In the genomic region with DNA sequence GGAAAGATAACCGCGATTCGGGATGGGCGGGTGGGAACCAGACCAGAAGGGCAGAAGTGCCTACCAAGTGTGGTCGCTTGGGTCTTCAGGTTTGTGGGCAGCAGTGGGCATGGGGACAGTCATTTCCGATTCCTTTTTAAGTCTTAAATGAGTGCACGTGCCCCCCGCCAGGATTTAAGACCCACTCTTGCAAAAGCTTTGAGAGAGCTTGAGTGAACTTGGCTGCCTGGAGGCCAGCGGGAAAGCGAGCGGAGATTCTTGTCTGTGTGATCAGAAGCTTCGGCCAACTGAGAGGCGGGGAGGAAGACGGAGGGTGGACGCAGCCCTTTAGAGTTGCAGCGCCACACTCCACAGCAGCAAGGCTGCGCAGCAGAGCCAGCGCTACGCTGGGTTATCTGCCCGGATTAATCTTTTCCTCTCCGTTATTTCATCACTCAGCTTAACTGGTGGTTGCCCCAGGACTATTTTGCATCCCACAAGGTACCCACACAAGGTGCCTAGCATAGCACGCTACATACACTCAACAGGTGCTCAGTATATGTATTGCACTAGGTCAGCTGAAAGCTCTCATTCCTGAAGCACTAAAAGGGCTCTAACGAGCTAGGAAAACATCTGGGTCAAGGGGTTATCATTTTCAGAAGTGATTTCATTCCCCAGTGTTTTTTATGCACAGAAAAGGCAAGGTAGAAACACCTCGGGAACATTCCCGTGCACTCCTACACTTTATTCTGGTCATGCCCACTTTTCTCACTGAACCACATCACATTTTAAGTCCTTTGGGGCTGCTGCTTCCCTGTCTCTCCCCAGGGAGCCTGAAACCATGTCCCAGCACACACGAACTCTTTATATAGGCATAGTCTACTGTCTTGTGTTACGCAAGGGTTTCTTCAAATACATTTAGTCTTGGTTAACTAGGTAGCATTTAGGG, we compare ENCODE assay signal across 8 cellular contexts. TPM values are rescaled to one million over a fixed set of nuclear protein-coding genes. Genes with fewer than 3 reads are reported as not detected.
A peak's percentile ranks its signal among the peaks of the same experiment; 100 is the strongest.
DNase-seq lines count a peak whose midpoint lies in the region; ATAC-seq and TF ChIP-seq lines count a peak whose summit lies in the region.

No MANE protein-coding gene starts in this region.

- intact Hi-C loops in activated CD4-positive, alpha-beta T cell treated with anti-CD3 and anti-CD28 coated beads, Interleukin-2, amount 10 ng/mL, durations not matched to agents 24 days and 14 days (cut with micrococcal nuclease) = loop anchor here (1.0 to 5.0 kb wide), 5 partner anchors 11 to 224 kb away; partner anchors contain the start of gene ATF3
- intact Hi-C loops in esophagus squamous epithelium (cut with DNase I) = no loop called here

- peaks cover 54% of the 10 kb centered on the region for H3K4me1 Mint-ChIP-seq in activated CD4-positive, alpha-beta T cell treated with anti-CD3 and anti-CD28 coated beads, Interleukin-2, amount 10 ng/mL, durations not matched to agents 24 days and 14 days

- H3K4me3 Mint-ChIP-seq in activated CD4-positive, alpha-beta T cell treated with anti-CD3 and anti-CD28 coated beads, Interleukin-2, amount 10 ng/mL, durations not matched to agents 24 days and 14 days = peak overlapping the region; percentile 86

- peak overlapping the region; percentile 30 to 86 (median 64) for H3K4me3 ChIP-seq in esophagus squamous epithelium
- H3K4me3 ChIP-seq in muscle layer of colon (ENCODE audit: low read depth in 1 of 2, low read length in 2 of 2) = peak overlapping the region; percentile 55 to 59
- H3K4me3 ChIP-seq in thoracic aorta = peak overlapping the region; percentile 78

- peaks cover 15% of the 10 kb centered on the region for H3K27me3 Mint-ChIP-seq in activated CD4-positive, alpha-beta T cell treated with anti-CD3 and anti-CD28 coated beads, Interleukin-2, amount 10 ng/mL, durations not matched to agents 24 days and 14 days

- no peaks in the 10 kb centered on the region for H3K9me3 Mint-ChIP-seq in activated CD4-positive, alpha-beta T cell treated with anti-CD3 and anti-CD28 coated beads, Interleukin-2, amount 10 ng/mL, durations not matched to agents 24 days and 14 days

- TF ChIP-seq CTCF in esophagus squamous epithelium (IDR thresholded peaks at IDR 0.05) (no peak), thoracic aorta (IDR thresholded peaks at IDR 0.05) (no peak)

- no peak overlapping the region for H3K9ac ChIP-seq in muscle layer of colon (ENCODE audit: low read length)

- ATAC-seq in GM18498 (IDR thresholded peaks at IDR 0.05; ENCODE audit: unreplicated experiment) = peak; percentile 35
- no peak for ATAC-seq in thoracic aorta (ENCODE audit: insufficient number of reproducible peaks, low FRiP score, low read depth)
- ATAC-seq in GM21390 (IDR thresholded peaks at IDR 0.05; ENCODE audit: unreplicated experiment) = no peak

- WGBS in esophagus squamous epithelium, 2 donors = 11 to 13% methylated on average over 10 to 20 of the region's 27 CpGs

- no peaks in the 10 kb centered on the region for H3K36me3 ChIP-seq in esophagus squamous epithelium
- H3K36me3 ChIP-seq in muscle layer of colon (ENCODE audit: insufficient read depth, low read length) = no peaks in the 10 kb centered on the region
- H3K36me3 ChIP-seq in thoracic aorta = no peaks in the 10 kb centered on the region

- H3K4me1 ChIP-seq in esophagus squamous epithelium = peaks cover 17 to 37% (median 28%) of the 10 kb centered on the region in 3 donors
- H3K4me1 ChIP-seq in muscle layer of colon (ENCODE audit: insufficient read depth, low read length) = peaks cover 17% of the 10 kb centered on the region
- peaks cover 6 to 17% of the 10 kb centered on the region in 2 donors for H3K4me1 ChIP-seq in thoracic aorta (ENCODE audit: control insufficient read depth in 1 of 2, low read depth in 2 of 2)

- DNase-seq in HuH-7 (ENCODE audit: low spot score) (peak; percentile 38), esophagus squamous epithelium (lab: John Stamatoyannopoulos, UW) (no peak), thoracic aorta (ENCODE audit: low spot score) (no peak), NCI-H1417 treated with DMSO at 0.1 percent for 48 hours (lab: John Stamatoyannopoulos, UW) (no peak)
- DNase-seq in activated CD4-positive, alpha-beta T cell treated with anti-CD3 and anti-CD28 coated beads, Interleukin-2, amount 10 ng/mL, durations not matched to agents 24 days and 14 days = peak; percentile 72

- H3K27me3 ChIP-seq in esophagus squamous epithelium = peaks cover 0 to 52% (median 0%) of the 10 kb centered on the region in 4 donors
- no peaks in the 10 kb centered on the region for H3K27me3 ChIP-seq in muscle layer of colon (ENCODE audit: control insufficient read depth in 1 of 2, insufficient read depth in 2 of 2, low read length in 2 of 2)
- H3K27me3 ChIP-seq in thoracic aorta (replicated peaks; ENCODE audit: insufficient read depth) = no peaks in the 10 kb centered on the region

- H3K27ac Mint-ChIP-seq in activated CD4-positive, alpha-beta T cell treated with anti-CD3 and anti-CD28 coated beads, Interleukin-2, amount 10 ng/mL, durations not matched to agents 24 days and 14 days = peak overlapping the region; percentile 84

- H3K27ac ChIP-seq in esophagus squamous epithelium (peak overlapping the region; percentile 70 to 90 (median 82)), muscle layer of colon (ENCODE audit: low read depth, low read length) (peak overlapping the region; percentile 33), thoracic aorta (peak overlapping the region; percentile 38 to 56)

- no peak for TF ChIP-seq POLR2A in esophagus squamous epithelium (IDR thresholded peaks at IDR 0.05)

- peaks cover 15% of the 10 kb centered on the region for H3K36me3 Mint-ChIP-seq in activated CD4-positive, alpha-beta T cell treated with anti-CD3 and anti-CD28 coated beads, Interleukin-2, amount 10 ng/mL, durations not matched to agents 24 days and 14 days (ENCODE audit: low read depth)

- H3K9me3 ChIP-seq in esophagus squamous epithelium = no peaks in the 10 kb centered on the region
- no peaks in the 10 kb centered on the region for H3K9me3 ChIP-seq in muscle layer of colon (ENCODE audit: low read length)
- no peaks in the 10 kb centered on the region for H3K9me3 ChIP-seq in thoracic aorta

RNA-seq across cellular contexts. Expression of gene BATF3, which starts 1.5 kb away (rescaled TPM):
- total RNA-seq in activated CD4-positive, alpha-beta T cell treated with anti-CD3 and anti-CD28 coated beads, Interleukin-2, amount 10 ng/mL, durations not matched to agents 24 days and 14 days = 100.0 and 100 TPM in 2 replicates
- 1 to 10 TPM in 1 of 4 donors, under 1 TPM in 2, not detected in 1; 0.83 to 2.3 (median 0.91) TPM for total RNA-seq in esophagus squamous epithelium
- 10 to 100 TPM in 1 of 2 donors, 1 to 10 TPM in 1; 2.2 to 26.6 TPM for total RNA-seq in thoracic aorta

Comparison
In these comparisons a context has a peak if more than half of its experiments do, and no peak if none do; other contexts are left out.
1. DNase-seq: peak in HuH-7 (single experiment) and activated CD4-positive, alpha-beta T cell treated with anti-CD3 and anti-CD28 coated beads, Interleukin-2, amount 10 ng/mL, durations not matched to agents 24 days and 14 days (single experiment); none in esophagus squamous epithelium (single experiment), thoracic aorta (single experiment) and NCI-H1417 treated with DMSO at 0.1 percent for 48 hours (single experiment).
2. Peak in every context shown above with its lines, with median percentiles within 50 percentile points of each other: H3K27ac ChIP-seq and H3K4me3 ChIP-seq.